In genomic region chrX:9342581-9343051, GRCh38 we compare ENCODE assay signal across 1 cellular context.
A peak's percentile ranks its signal among the peaks of the same experiment; 100 is the strongest.
TF ChIP-seq lines count a peak whose summit lies in the region.

No MANE protein-coding gene starts in this region.

TF ChIP-seq in HCT116, 20 proteins besides CTCF, POLR2A, EP300 and RAD21 (continued from another document):
- TF ChIP-seq SIN3A (IDR thresholded peaks at IDR 0.05; ENCODE audit: low read depth) (no peak), FOSL1 (IDR thresholded peaks at IDR 0.05; ENCODE audit: low read depth) (no peak), MAX (IDR thresholded peaks at IDR 0.05) (0 out of 2 replicates have a peak, but pooled peaks have one; percentile 22), JUND (IDR thresholded peaks at IDR 0.05) (0 out of 2 replicates have a peak, but pooled peaks have one; percentile 14), ZBTB33 (IDR thresholded peaks at IDR 0.05; ENCODE audit: extremely low read depth, insufficient replicate concordance, low read length) (no peak), POLR2AphosphoS5 (IDR thresholded peaks at IDR 0.05; ENCODE audit: low read depth, low read length) (no peak), EZH2phosphoT487 (IDR thresholded peaks at IDR 0.05; ENCODE audit: borderline replicate concordance) (no peak), SRF (IDR thresholded peaks at IDR 0.05; ENCODE audit: low read depth) (no peak; the same call in 1 of the 2 replicates), ZFX (IDR thresholded peaks at IDR 0.05) (no peak), TCF7L2 (IDR thresholded peaks at IDR 0.05; ENCODE audit: borderline replicate concordance, extremely low read depth, insufficient read depth, insufficient read length) (no peak), YY1 (IDR thresholded peaks at IDR 0.05; ENCODE audit: extremely low read depth, insufficient replicate concordance, low read depth, low read length) (peak; percentile 58), CBX3 (IDR thresholded peaks at IDR 0.05; ENCODE audit: low read depth) (peak; percentile 33; the same call in 1 of the 2 replicates)
